21 cellular contexts compared by ENCODE assay signal in genomic region chr6:54907316-54907715, GRCh38.
DNase-seq lines count a peak whose midpoint lies in the region; ATAC-seq and TF ChIP-seq lines count a peak whose summit lies in the region.
"Had no signal": no experiment of that assay in that cellular context is flagged by ENCODE, and none has a peak within 500 bp of the region (broad histone marks: within the 10 kb centered on the region; RNA-seq: fewer than 3 reads in every experiment).

No MANE protein-coding gene starts in this region.

- peaks cover 12% of the 10 kb centered on the region; the same call in 1 of the 2 replicates for H3K27me3 ChIP-seq in ACC112 (ENCODE audit: insufficient read depth, low read length)
- no peaks in the 10 kb centered on the region for H3K27me3 ChIP-seq in adipocyte (replicated peaks; ENCODE audit: control insufficient read depth, insufficient read depth, low read length)
- no peaks in the 10 kb centered on the region for H3K27me3 ChIP-seq in vagina
- no peaks in the 10 kb centered on the region for H3K27me3 ChIP-seq in PC-3 (ENCODE audit: low read length)
- H3K27me3 ChIP-seq: esophagus muscularis mucosa, right atrium auricular region had no signal

- DNase-seq in adipocyte (ENCODE audit: low read depth) (peak; percentile 15), vagina (ENCODE audit: extremely low spot score in 2 of 2) (no peak), PC-3 (no peak)
- DNase-seq in stimulated activated CD4-positive, alpha-beta T cell treated with anti-CD3 and anti-CD28 coated beads, Interleukin-15, amount 100 ng/mL, for 24 hours, result no peak
- DNase-seq: activated CD4-positive, alpha-beta T cell treated with anti-CD3 and anti-CD28 coated beads for 1 hour; cerebellar nuclear complex; effector CD8-positive, alpha-beta T cell; KBM-7; naive B cell; NCI-H1092; NCI-H2081; NCI-H510A; stimulated activated CD8-positive, alpha-beta memory T cell treated with anti-CD3 and anti-CD28 coated beads, Interleukin-4, amount 100 ng/mL, for 48 hours had no signal

- no peak overlapping the region for H3K4me2 ChIP-seq in PC-3 (ENCODE audit: low read length)

- ATAC-seq in GM18858 (IDR thresholded peaks at IDR 0.05; ENCODE audit: unreplicated experiment) (peak; percentile 81), HG03159 (IDR thresholded peaks at IDR 0.05; ENCODE audit: unreplicated experiment) (peak; percentile 64), HG02970 (IDR thresholded peaks at IDR 0.05; ENCODE audit: low FRiP score, unreplicated experiment) (no peak), PC-3 (no peak)
- ATAC-seq: Right ventricle myocardium inferior had no signal

- H3K9me2 ChIP-seq in PC-3 (replicated peaks; ENCODE audit: low read length), result no peaks in the 10 kb centered on the region

- POLR2A ChIA-PET in PC-3 (lab: Charles Lee; ENCODE audit: unreplicated experiment), result no interaction called here

- CTCF ChIA-PET in PC-3 (lab: Charles Lee), result no interaction called here

- intact Hi-C loops in vagina (cut with DNase I), result no loop called here
- intact Hi-C loops in PC-3 (cut with micrococcal nuclease), result no loop called here

- H2AFZ ChIP-seq in ACC112 (ENCODE audit: low read length, unreplicated experiment) (no peak overlapping the region), PC-3 (ENCODE audit: low read length) (no peak overlapping the region)

- H3K27ac ChIP-seq in ACC112 (ENCODE audit: low read depth, low read length) (no peak overlapping the region), vagina (no peak overlapping the region), PC-3 (ENCODE audit: low read length) (no peak overlapping the region)
- H3K27ac ChIP-seq: C4-2B, esophagus muscularis mucosa, right atrium auricular region had no signal

- no peaks in the 10 kb centered on the region for H3K79me2 ChIP-seq in ACC112 (ENCODE audit: control insufficient read depth, insufficient read depth, low read length, unreplicated experiment)
- H3K79me2 ChIP-seq in PC-3 (ENCODE audit: low read length), result no peaks in the 10 kb centered on the region

- no peaks in the 10 kb centered on the region for H3K9me3 ChIP-seq in adipocyte (ENCODE audit: control insufficient read depth, low read length)
- no peaks in the 10 kb centered on the region for H3K9me3 ChIP-seq in vagina
- H3K9me3 ChIP-seq in PC-3 (ENCODE audit: low read length), result no peaks in the 10 kb centered on the region
- H3K9me3 ChIP-seq: esophagus muscularis mucosa, right atrium auricular region had no signal

- peak overlapping the region; percentile 47 for H3K4me3 ChIP-seq in ACC112 (ENCODE audit: low read depth, low read length)
- H3K4me3 ChIP-seq in adipocyte (ENCODE audit: low read length), result no peak overlapping the region
- no peak overlapping the region for H3K4me3 ChIP-seq in vagina
- no peak overlapping the region for H3K4me3 ChIP-seq in PC-3 (ENCODE audit: low read length)
- H3K4me3 ChIP-seq: esophagus muscularis mucosa, right atrium auricular region had no signal

- H3K4me1 ChIP-seq in ACC112 (ENCODE audit: control insufficient read depth, insufficient read depth, low read length, unreplicated experiment), result no peaks in the 10 kb centered on the region
- no peaks in the 10 kb centered on the region for H3K4me1 ChIP-seq in adipocyte (ENCODE audit: control insufficient read depth, insufficient read depth, low read length)
- H3K4me1 ChIP-seq in vagina, result no peaks in the 10 kb centered on the region
- H3K4me1 ChIP-seq in PC-3 (ENCODE audit: insufficient read depth, low read length), result peaks cover 12% of the 10 kb centered on the region
- H3K4me1 ChIP-seq: esophagus muscularis mucosa, right atrium auricular region had no signal

- no peaks in the 10 kb centered on the region for H4K20me1 ChIP-seq in PC-3 (ENCODE audit: low read length)

- BruUV-seq in PC-3 (replicated peaks; lab: Mats Ljungman, UMichigan), result no TSS peak

- H3F3A ChIP-seq in PC-3 (ENCODE audit: low read length, unreplicated experiment), result no peaks in the 10 kb centered on the region

- H3K9ac ChIP-seq in adipocyte (ENCODE audit: low read length) (no peak overlapping the region), PC-3 (ENCODE audit: low read length) (no peak overlapping the region)

- TF ChIP-seq CTCF in vagina (IDR thresholded peaks at IDR 0.05) (no peak), PC-3 (conservative IDR thresholded peaks at IDR 0.05; ENCODE audit: low read depth, low read length) (no peak)

- H3K36me3 ChIP-seq in ACC112 (ENCODE audit: insufficient read depth, low read length), result no peaks in the 10 kb centered on the region
- H3K36me3 ChIP-seq in adipocyte (ENCODE audit: control insufficient read depth, insufficient read depth, low read length, severe bottlenecking), result no peaks in the 10 kb centered on the region
- H3K36me3 ChIP-seq in vagina, result no peaks in the 10 kb centered on the region
- H3K36me3 ChIP-seq in PC-3 (ENCODE audit: low read depth, low read length), result no peaks in the 10 kb centered on the region
- H3K36me3 ChIP-seq: esophagus muscularis mucosa, right atrium auricular region had no signal

- TF ChIP-seq POLR2A in vagina (IDR thresholded peaks at IDR 0.05), result no peak

Comparison
In these comparisons a context has a peak if more than half of its experiments do, and no peak if none do; other contexts are left out.
1. ATAC-seq: peak in GM18858 (single experiment) and HG03159 (single experiment); none in HG02970 (single experiment) and PC-3 (single experiment).